In the genomic region with DNA sequence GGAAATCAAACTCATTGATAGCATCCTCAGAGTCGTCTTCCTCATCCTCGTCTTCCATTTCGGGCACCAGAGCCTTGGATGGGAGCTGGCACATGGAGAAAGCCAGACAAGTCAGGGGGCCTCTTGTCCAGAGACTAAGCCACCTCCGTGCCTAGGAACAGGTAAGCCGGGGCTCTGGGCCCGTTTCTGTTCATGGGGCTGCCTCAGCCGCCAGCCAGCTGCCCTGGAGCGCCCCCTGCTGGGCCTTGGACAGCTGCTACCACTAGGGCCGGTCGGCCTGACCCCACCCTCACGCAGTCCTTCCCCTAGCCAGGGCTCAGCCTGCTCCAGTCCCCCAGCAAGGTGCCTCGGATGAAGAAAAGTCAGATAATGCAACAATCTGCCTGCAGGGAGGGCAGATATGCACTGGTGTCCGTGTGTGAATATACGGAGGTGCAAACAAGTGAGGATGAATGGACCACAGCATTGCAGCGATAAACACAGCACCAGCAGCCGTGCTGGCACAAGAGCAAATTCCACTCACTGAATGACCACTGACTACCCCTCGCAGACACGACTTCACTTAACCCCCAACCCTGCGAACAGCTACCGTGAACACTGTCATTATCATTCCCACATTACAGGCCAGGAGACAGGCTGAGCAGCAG, we compare ENCODE assay signal across 9 cellular contexts. TPM values are rescaled to one million over a fixed set of nuclear protein-coding genes. Genes with fewer than 3 reads are reported as not detected.
DNase-seq lines count a peak whose midpoint lies in the region; ATAC-seq and TF ChIP-seq lines count a peak whose summit lies in the region.
"Had no signal": no experiment of that assay in that cellular context is flagged by ENCODE, and none has a peak within 500 bp of the region (broad histone marks: within the 10 kb centered on the region; RNA-seq: fewer than 3 reads in every experiment).

No MANE protein-coding gene starts in this region.

- 25% methylated on average over 9 of the region's 20 CpGs for WGBS in right lobe of liver (ENCODE audit: insufficient coverage, low coverage, low lambda C conversion rate, missing lambda C conversion rate)

- TF ChIP-seq CTCF in LNCaP clone FGC (IDR thresholded peaks at IDR 0.05; ENCODE audit: control insufficient read depth, extremely low read depth, insufficient read depth) (peak; percentile 75), right lobe of liver (IDR thresholded peaks at IDR 0.05) (peak; percentile 83 to 93 (median 92))

- H3K4me3 ChIP-seq in LNCaP clone FGC (ENCODE audit: low read depth, low read length) (no peak overlapping the region), right lobe of liver (no peak overlapping the region)

- peaks cover 42% of the 10 kb centered on the region for H3K36me3 Mint-ChIP-seq in activated CD4-positive, alpha-beta T cell treated with anti-CD3 and anti-CD28 coated beads for 36 hours (ENCODE audit: low read depth)
- H3K36me3 Mint-ChIP-seq in central memory CD8-positive, alpha-beta T cell (ENCODE audit: insufficient read depth), result peaks cover 43% of the 10 kb centered on the region

- peaks cover 0 to 73% (median 27%) of the 10 kb centered on the region in 4 donors for H3K36me3 ChIP-seq in right lobe of liver

- no peaks in the 10 kb centered on the region for H3K9me3 ChIP-seq in right lobe of liver

- TF ChIP-seq POLR2A in right lobe of liver (IDR thresholded peaks at IDR 0.05), result no peak

- CTCF ChIA-PET in activated CD4-positive, alpha-beta T cell treated with anti-CD3 and anti-CD28 coated beads for 36 hours (lab: Charles Lee), result interaction anchor here (0.6 to 3.7 kb wide), 23 partner anchors 11 to 912 kb away, joined by 3 to 62 read pairs (median 4); a partner anchor contains a TSS

- H3K9me3 Mint-ChIP-seq in activated CD4-positive, alpha-beta T cell treated with anti-CD3 and anti-CD28 coated beads for 36 hours (ENCODE audit: low read depth), result no peaks in the 10 kb centered on the region
- H3K9me3 Mint-ChIP-seq in central memory CD8-positive, alpha-beta T cell, result no peaks in the 10 kb centered on the region
- H3K9me3 Mint-ChIP-seq: T-helper 1 cell treated with Interleukin-12 subunit alpha and Interleukin-12 subunit beta and Interleukin-4 antibody, amounts not matched to agents 30 μg/mL and 1 μg/mL, for 36 hours had no signal

- POLR2A ChIA-PET in activated CD4-positive, alpha-beta T cell treated with anti-CD3 and anti-CD28 coated beads for 36 hours (lab: Charles Lee), result interaction anchor here (0.6 to 1.2 kb wide), 2 partner anchors 9 to 384 kb away, joined by 3 read pairs; no protein-coding TSS in a partner anchor

- DNase-seq in ELF-1 (ENCODE audit: low read depth, low spot score) (peak; percentile 83), LNCaP clone FGC (ENCODE audit: low read depth) (no peak), right lobe of liver (peak; percentile 76 to 83 (median 82))
- peak; percentile 89 for DNase-seq in activated CD4-positive, alpha-beta T cell treated with anti-CD3 and anti-CD28 coated beads for 36 hours
- peak; percentile 71 to 81 for DNase-seq in central memory CD8-positive, alpha-beta T cell (ENCODE audit: low spot score in 2 of 2)
- DNase-seq in stimulated activated CD8-positive, alpha-beta memory T cell treated with anti-CD3 and anti-CD28 coated beads, Interleukin-12 subunit alpha, Interleukin-12 subunit beta, amount 100 ng/mL, for 4 hours (ENCODE audit: low read depth), result peak; percentile 60

- no peaks in the 10 kb centered on the region for H3K27me3 Mint-ChIP-seq in activated CD4-positive, alpha-beta T cell treated with anti-CD3 and anti-CD28 coated beads for 36 hours
- no peaks in the 10 kb centered on the region for H3K27me3 Mint-ChIP-seq in central memory CD8-positive, alpha-beta T cell

- H3K27ac Mint-ChIP-seq in activated CD4-positive, alpha-beta T cell treated with anti-CD3 and anti-CD28 coated beads for 36 hours, result no peak overlapping the region
- H3K27ac Mint-ChIP-seq in central memory CD8-positive, alpha-beta T cell (ENCODE audit: low read depth), result no peak overlapping the region
- H3K27ac Mint-ChIP-seq: T-helper 1 cell treated with Interleukin-12 subunit alpha and Interleukin-12 subunit beta and Interleukin-4 antibody, amounts not matched to agents 30 μg/mL and 1 μg/mL, for 36 hours had no signal

- intact Hi-C loops in activated CD4-positive, alpha-beta T cell treated with anti-CD3 and anti-CD28 coated beads for 36 hours (cut with DNase I, micrococcal nuclease), result loop anchor here (1.0 to 5.0 kb wide), 4 partner anchors 25 to 200 kb away; no protein-coding TSS in a partner anchor
- intact Hi-C loops in right lobe of liver (cut with DNase I), result no loop called here

- H3K4me1 ChIP-seq in right lobe of liver, result peaks cover 0 to 5% (median 1%) of the 10 kb centered on the region in 4 donors

- H3K27me3 ChIP-seq in right lobe of liver, result no peaks in the 10 kb centered on the region

- peak overlapping the region in 1 of 3 donors; percentile 47 for H3K27ac ChIP-seq in right lobe of liver

- peaks cover 22% of the 10 kb centered on the region for H3K4me1 Mint-ChIP-seq in activated CD4-positive, alpha-beta T cell treated with anti-CD3 and anti-CD28 coated beads for 36 hours
- peaks cover 30% of the 10 kb centered on the region for H3K4me1 Mint-ChIP-seq in central memory CD8-positive, alpha-beta T cell

- no peak overlapping the region for H3K4me3 Mint-ChIP-seq in activated CD4-positive, alpha-beta T cell treated with anti-CD3 and anti-CD28 coated beads for 36 hours
- no peak overlapping the region for H3K4me3 Mint-ChIP-seq in central memory CD8-positive, alpha-beta T cell
- H3K4me3 Mint-ChIP-seq: T-helper 1 cell treated with Interleukin-12 subunit alpha and Interleukin-12 subunit beta and Interleukin-4 antibody, amounts not matched to agents 30 μg/mL and 1 μg/mL, for 36 hours had no signal

- ATAC-seq in activated CD4-positive, alpha-beta T cell treated with anti-CD3 and anti-CD28 coated beads for 36 hours, result peak; percentile 93
- peak; percentile 89 for ATAC-seq in central memory CD8-positive, alpha-beta T cell (replicated peaks; ENCODE audit: extremely low read depth, poor library complexity, severe bottlenecking)
- ATAC-seq in right lobe of liver (peak; percentile 65 to 75 (median 68)), GM18520 (IDR thresholded peaks at IDR 0.05; ENCODE audit: unreplicated experiment) (no peak), HG03097 (IDR thresholded peaks at IDR 0.05; ENCODE audit: low FRiP score, unreplicated experiment) (no peak)

RNA-seq across cellular contexts. Expression of a gene that starts 11.9 kb away (rescaled TPM):
- 10 to 100 TPM; 76.0 to 78.3 TPM for total RNA-seq in activated CD4-positive, alpha-beta T cell treated with anti-CD3 and anti-CD28 coated beads for 36 hours
- total RNA-seq in right lobe of liver, result 10 to 100 TPM; 15.1 to 20.2 (median 16.9) TPM

RNA-seq across cellular contexts. Expression of a gene that starts 17.0 kb away (rescaled TPM):
- 10 to 100 TPM; 12.1 to 16.2 TPM for total RNA-seq in activated CD4-positive, alpha-beta T cell treated with anti-CD3 and anti-CD28 coated beads for 36 hours
- total RNA-seq in right lobe of liver, result 1 to 10 TPM; 5.8 to 9.5 (median 7.4) TPM

RNA-seq across cellular contexts. Expression of a gene that starts 17.4 kb away (rescaled TPM):
- 10 to 100 TPM; 56.4 to 56.8 TPM for total RNA-seq in activated CD4-positive, alpha-beta T cell treated with anti-CD3 and anti-CD28 coated beads for 36 hours
- 10 to 100 TPM; 16.9 to 28.1 (median 23.7) TPM for total RNA-seq in right lobe of liver

RNA-seq across cellular contexts. Expression of a gene that starts 59.6 kb away (rescaled TPM):
- total RNA-seq in activated CD4-positive, alpha-beta T cell treated with anti-CD3 and anti-CD28 coated beads for 36 hours, result 100 to 1,000 TPM; 200 to 227 TPM
- total RNA-seq in right lobe of liver, result 1 to 10 TPM; 1.8 to 8.0 (median 4.4) TPM

Comparison
In these comparisons a context has a peak if more than half of its experiments do, and no peak if none do; other contexts are left out.
1. ATAC-seq: peak in activated CD4-positive, alpha-beta T cell treated with anti-CD3 and anti-CD28 coated beads for 36 hours (single experiment), central memory CD8-positive, alpha-beta T cell (single experiment) and right lobe of liver (4 of 4); none in GM18520 (single experiment) and HG03097 (single experiment).
2. intact Hi-C loops: an anchor here in activated CD4-positive, alpha-beta T cell treated with anti-CD3 and anti-CD28 coated beads for 36 hours (1.0 to 5.0 kb wide); none called in right lobe of liver.